Comparison of ENCODE assay signal across 1 cellular context in genomic region chr16:88560722-88561484, GRCh38.
TF ChIP-seq lines count a peak whose summit lies in the region.

No MANE protein-coding gene starts in this region.

TF ChIP-seq in HepG2, 621 proteins besides CTCF, POLR2A, EP300 and RAD21 (continued from another document and continues in another):
- peak; percentile 99 for TF ChIP-seq SAP130 (CRISPR knock-in tag; IDR thresholded peaks at IDR 0.05; ENCODE audit: low read depth)
- peak; percentile 96; the same call in 1 of the 2 replicates for TF ChIP-seq ZNF33B (CRISPR knock-in tag; IDR thresholded peaks at IDR 0.05)
- TF ChIP-seq SALL2 (CRISPR knock-in tag; IDR thresholded peaks at IDR 0.05), result peak; percentile 97
- 0 out of 2 replicates have a peak, but pooled peaks have one; percentile 41 for TF ChIP-seq ZNF34 (CRISPR knock-in tag; IDR thresholded peaks at IDR 0.05; ENCODE audit: borderline replicate concordance)
- no peak; the same call in 1 of the 2 replicates for TF ChIP-seq RNF219 (CRISPR knock-in tag; IDR thresholded peaks at IDR 0.05)
- TF ChIP-seq NBN (conservative IDR thresholded peaks at IDR 0.05), result no peak
- TF ChIP-seq HNF1A (IDR thresholded peaks at IDR 0.05; ENCODE audit: low read depth), result no peak
- TF ChIP-seq HNF1A (CRISPR knock-in tag; IDR thresholded peaks at IDR 0.05; ENCODE audit: borderline replicate concordance), result peak; percentile 66; the same call in 1 of the 2 replicates
- peak; percentile 99; the same call in 1 of the 2 replicates for TF ChIP-seq ZNF33A (CRISPR knock-in tag; IDR thresholded peaks at IDR 0.05; ENCODE audit: borderline replicate concordance)
- TF ChIP-seq KLF9 (CRISPR knock-in tag; IDR thresholded peaks at IDR 0.05; ENCODE audit: low read depth), result peak; percentile 99
- no peak for TF ChIP-seq TAF15 (IDR thresholded peaks at IDR 0.05; ENCODE audit: low read depth, low read length, poor library complexity, severe bottlenecking)
- peak; percentile 99 for TF ChIP-seq ZNF274 (CRISPR knock-in tag; IDR thresholded peaks at IDR 0.05)
- peak; percentile 98 for TF ChIP-seq TEF (CRISPR knock-in tag; IDR thresholded peaks at IDR 0.05)
- TF ChIP-seq ZNF138 (CRISPR knock-in tag; IDR thresholded peaks at IDR 0.05; ENCODE audit: low read depth), result peak; percentile 99
- peak; percentile 94 for TF ChIP-seq ZBTB2 (CRISPR knock-in tag; IDR thresholded peaks at IDR 0.05; ENCODE audit: low read depth)
- no peak for TF ChIP-seq ZNF282 (IDR thresholded peaks at IDR 0.05; ENCODE audit: partially characterized antibody)
- TF ChIP-seq BHLHE40 (IDR thresholded peaks at IDR 0.05; ENCODE audit: low read length), result no peak
- TF ChIP-seq AFF4 (CRISPR knock-in tag; IDR thresholded peaks at IDR 0.05), result peak; percentile 98
- TF ChIP-seq RNF2 (conservative IDR thresholded peaks at IDR 0.05; ENCODE audit: low read depth), result no peak
- TF ChIP-seq REXO4 (CRISPR knock-in tag; IDR thresholded peaks at IDR 0.05; ENCODE audit: borderline replicate concordance), result peak; percentile 98
- peak; percentile 100 for TF ChIP-seq ZNF354B (CRISPR knock-in tag; IDR thresholded peaks at IDR 0.05)
- peak; percentile 98 for TF ChIP-seq ZSCAN30 (CRISPR knock-in tag; IDR thresholded peaks at IDR 0.05)
- peak; percentile 67 for TF ChIP-seq ZBTB14 (CRISPR knock-in tag; IDR thresholded peaks at IDR 0.05)
- TF ChIP-seq HES4 (CRISPR knock-in tag; IDR thresholded peaks at IDR 0.05; ENCODE audit: borderline replicate concordance), result peak; percentile 100
- peak; percentile 99 for TF ChIP-seq ZNF124 (CRISPR knock-in tag; IDR thresholded peaks at IDR 0.05)
- TF ChIP-seq ZBTB37 (CRISPR knock-in tag; IDR thresholded peaks at IDR 0.05), result peak; percentile 81; the same call in 1 of the 2 replicates
- TF ChIP-seq ZBTB7A (CRISPR knock-in tag; IDR thresholded peaks at IDR 0.05), result peak; percentile 97
- TF ChIP-seq ZBTB43 (CRISPR knock-in tag; conservative IDR thresholded peaks at IDR 0.05), result peak; percentile 99
- TF ChIP-seq ZFYVE20 (CRISPR knock-in tag; IDR thresholded peaks at IDR 0.05; ENCODE audit: borderline replicate concordance, low read depth), result peak; percentile 99
- peak; percentile 100 for TF ChIP-seq ZNF83 (CRISPR knock-in tag; IDR thresholded peaks at IDR 0.05; ENCODE audit: borderline replicate concordance)
- TF ChIP-seq ZNF670 (CRISPR knock-in tag; IDR thresholded peaks at IDR 0.05; ENCODE audit: borderline replicate concordance), result peak; percentile 97
- peak; percentile 89 for TF ChIP-seq ONECUT2 (CRISPR knock-in tag; IDR thresholded peaks at IDR 0.05)
- TF ChIP-seq ASH2L (IDR thresholded peaks at IDR 0.05; ENCODE audit: insufficient read length, low read depth, low read length), result no peak
- TF ChIP-seq FOXO1 (CRISPR knock-in tag; IDR thresholded peaks at IDR 0.05), result peak; percentile 97
- peak; percentile 97 for TF ChIP-seq ZNF20 (CRISPR knock-in tag; IDR thresholded peaks at IDR 0.05)
- peak; percentile 96 for TF ChIP-seq RFXAP (CRISPR knock-in tag; IDR thresholded peaks at IDR 0.05; ENCODE audit: borderline replicate concordance)
- peak; percentile 99 for TF ChIP-seq ZNF772 (CRISPR knock-in tag; IDR thresholded peaks at IDR 0.05)
- no peak for TF ChIP-seq DPF2 (CRISPR knock-in tag; IDR thresholded peaks at IDR 0.05; ENCODE audit: borderline replicate concordance, low read depth)
- no peak for TF ChIP-seq MNT (IDR thresholded peaks at IDR 0.05)
- peak; percentile 67; the same call in 1 of the 2 replicates for TF ChIP-seq NAIF1 (CRISPR knock-in tag; IDR thresholded peaks at IDR 0.05; ENCODE audit: borderline replicate concordance)
- TF ChIP-seq NFATC3 (CRISPR knock-in tag; IDR thresholded peaks at IDR 0.05), result peak; percentile 81; the same call in 1 of the 2 replicates
- TF ChIP-seq ZNF205 (CRISPR knock-in tag; IDR thresholded peaks at IDR 0.05), result peak; percentile 98
- TF ChIP-seq PHF20 (CRISPR knock-in tag; IDR thresholded peaks at IDR 0.05), result peak; percentile 83
